ENCODE assay signal across 19 cellular contexts in genomic region chr15:41631880-41632279, GRCh38. TPM values are rescaled to one million over a fixed set of nuclear protein-coding genes. Genes with fewer than 3 reads are reported as not detected.
DNase-seq lines count a peak whose midpoint lies in the region; ATAC-seq and TF ChIP-seq lines count a peak whose summit lies in the region.
"Had no signal": no experiment of that assay in that cellular context is flagged by ENCODE, and none has a peak within 500 bp of the region (broad histone marks: within the 10 kb centered on the region; RNA-seq: fewer than 3 reads in every experiment).

No MANE protein-coding gene starts in this region.

- TF ChIP-seq CTCF in MCF 10A (IDR thresholded peaks at IDR 0.05; ENCODE audit: unreplicated experiment) (no peak), breast epithelium (IDR thresholded peaks at IDR 0.05) (no peak), RWPE1 (conservative IDR thresholded peaks at IDR 0.05; ENCODE audit: low read depth) (no peak)
- no peak for TF ChIP-seq CTCF in activated CD8-positive, alpha-beta T cell treated with anti-CD3 and anti-CD28 coated beads for 36 hours (IDR thresholded peaks at IDR 0.05)

- no peak for ATAC-seq in activated CD8-positive, alpha-beta T cell treated with anti-CD3 and anti-CD28 coated beads for 36 hours
- ATAC-seq in HG03039 (IDR thresholded peaks at IDR 0.05; ENCODE audit: unreplicated experiment) = no peak
- ATAC-seq: CD8-positive, alpha-beta T cell had no signal

- POLR2A ChIA-PET in MCF 10A (lab: Yijun Ruan, JAX) (no interaction called here), RWPE1 (lab: Yijun Ruan, JAX; ENCODE audit: low non-redundant PET) (no interaction called here)
- POLR2A ChIA-PET in activated CD8-positive, alpha-beta T cell treated with anti-CD3 and anti-CD28 coated beads for 36 hours (lab: Charles Lee) = no interaction called here

- intact Hi-C loops in MCF 10A (cut with micrococcal nuclease) (no loop called here), breast epithelium (cut with DNase I; ENCODE audit: low total_unique reads) (no loop called here)
- intact Hi-C loops in activated CD8-positive, alpha-beta T cell treated with anti-CD3 and anti-CD28 coated beads for 36 hours (cut with micrococcal nuclease) = no loop called here

- no peaks in the 10 kb centered on the region for H3K27me3 ChIP-seq in breast epithelium
- H3K27me3 ChIP-seq: BLaER1 treated with 17β-estradiol and CSF1 and Interleukin-3, amounts not matched to agents 10 nM and 100 nM had no signal

- TF ChIP-seq POLR2A in breast epithelium (IDR thresholded peaks at IDR 0.05) = no peak

- BruUV-seq in MCF 10A (replicated peaks; lab: Mats Ljungman, UMichigan) = no TSS peak

- H3K4me3 Mint-ChIP-seq in MCF 10A (ENCODE audit: unreplicated experiment) = no peak overlapping the region
- H3K4me3 Mint-ChIP-seq in activated CD8-positive, alpha-beta T cell treated with anti-CD3 and anti-CD28 coated beads for 36 hours = no peak overlapping the region
- H3K4me3 Mint-ChIP-seq: CD8-positive, alpha-beta T cell had no signal

- H3K36me3 Mint-ChIP-seq in MCF 10A (ENCODE audit: insufficient read depth, unreplicated experiment) = no peaks in the 10 kb centered on the region
- no peaks in the 10 kb centered on the region for H3K36me3 Mint-ChIP-seq in activated CD8-positive, alpha-beta T cell treated with anti-CD3 and anti-CD28 coated beads for 36 hours (ENCODE audit: low read depth)
- H3K36me3 Mint-ChIP-seq: CD8-positive, alpha-beta T cell had no signal

- no peaks in the 10 kb centered on the region for H3K9me3 ChIP-seq in breast epithelium
- H3K9me3 ChIP-seq: BLaER1 treated with 17β-estradiol and CSF1 and Interleukin-3, amounts not matched to agents 10 nM and 100 nM; SK-N-SH had no signal

- no peaks in the 10 kb centered on the region for H3K4me1 ChIP-seq in breast epithelium

- CTCF ChIA-PET in MCF 10A (lab: Yijun Ruan, JAX) = interaction anchor here (0.6 kb wide), 1 partner anchor 1650 kb away, joined by 3 read pairs; no protein-coding TSS in a partner anchor
- CTCF ChIA-PET in RWPE1 (lab: Yijun Ruan, JAX) = no interaction called here
- CTCF ChIA-PET in activated CD8-positive, alpha-beta T cell treated with anti-CD3 and anti-CD28 coated beads for 36 hours (lab: Charles Lee) = interaction anchor here (1.3 kb wide), 1 partner anchor 28 kb away, joined by 5 read pairs; no protein-coding TSS in a partner anchor

- no peak overlapping the region for H3K27ac ChIP-seq in breast epithelium
- H3K27ac ChIP-seq in RWPE1 = no peak overlapping the region
- H3K27ac ChIP-seq in epithelial cell of prostate = no peak overlapping the region
- H3K27ac ChIP-seq: BLaER1 treated with 17β-estradiol and CSF1 and Interleukin-3, amounts not matched to agents 10 nM and 100 nM had no signal

- peaks cover 5% of the 10 kb centered on the region for H3K4me1 Mint-ChIP-seq in MCF 10A (ENCODE audit: insufficient read depth, unreplicated experiment)
- peaks cover 6% of the 10 kb centered on the region for H3K4me1 Mint-ChIP-seq in activated CD8-positive, alpha-beta T cell treated with anti-CD3 and anti-CD28 coated beads for 36 hours (ENCODE audit: low read depth)

- no peak overlapping the region for H3K4me3 ChIP-seq in breast epithelium
- H3K4me3 ChIP-seq: BLaER1 treated with 17β-estradiol and CSF1 and Interleukin-3, amounts not matched to agents 10 nM and 100 nM had no signal

- no peaks in the 10 kb centered on the region for H3K36me3 ChIP-seq in breast epithelium
- H3K36me3 ChIP-seq: BLaER1 treated with 17β-estradiol and CSF1 and Interleukin-3, amounts not matched to agents 10 nM and 100 nM had no signal

- no peaks in the 10 kb centered on the region for H3K27me3 Mint-ChIP-seq in MCF 10A (ENCODE audit: insufficient read depth, unreplicated experiment)
- H3K27me3 Mint-ChIP-seq in activated CD8-positive, alpha-beta T cell treated with anti-CD3 and anti-CD28 coated beads for 36 hours = no peaks in the 10 kb centered on the region

- DNase-seq in MCF 10A (ENCODE audit: unreplicated experiment) (peak; percentile 22), breast epithelium (ENCODE audit: low spot score in 2 of 2) (no peak), RWPE1 (ENCODE audit: low spot score) (peak; percentile 69), epithelial cell of prostate (ENCODE audit: low read depth, low spot score) (peak; percentile 50), SHP77 (lab: John Stamatoyannopoulos, UW) (no peak)
- DNase-seq in activated CD8-positive, alpha-beta T cell treated with anti-CD3 and anti-CD28 coated beads for 36 hours = no peak
- DNase-seq: 8988T; CD8-positive, alpha-beta T cell; GDM1; NCI-H1092; NCI-H1436; NCI-H187 treated with DMSO at 0.1 percent for 48 hours; NCI-H226; NCI-H510A treated with DMSO at 0.1 percent for 48 hours; NCI-H82; SHP77 treated with DMSO at 0.1 percent for 48 hours; SK-N-SH had no signal

- H3K9me3 Mint-ChIP-seq in MCF 10A (ENCODE audit: unreplicated experiment) = no peaks in the 10 kb centered on the region
- H3K9me3 Mint-ChIP-seq in activated CD8-positive, alpha-beta T cell treated with anti-CD3 and anti-CD28 coated beads for 36 hours = no peaks in the 10 kb centered on the region
- H3K9me3 Mint-ChIP-seq: CD8-positive, alpha-beta T cell had no signal

- no peak overlapping the region for H3K27ac Mint-ChIP-seq in MCF 10A (ENCODE audit: low read depth, unreplicated experiment)
- no peak overlapping the region for H3K27ac Mint-ChIP-seq in activated CD8-positive, alpha-beta T cell treated with anti-CD3 and anti-CD28 coated beads for 36 hours
- H3K27ac Mint-ChIP-seq: CD8-positive, alpha-beta T cell had no signal

RNA-seq across cellular contexts. Expression of gene MGA, which starts 28.3 kb away (rescaled TPM):
- total RNA-seq in MCF 10A (2022) (15.9 and 17.5 TPM in 2 replicates), breast epithelium (10 to 100 TPM; 37.8 to 70.2 (median 65.9) TPM)
- 10 to 100 TPM; 30.7 to 32.6 TPM for total RNA-seq in activated CD8-positive, alpha-beta T cell treated with anti-CD3 and anti-CD28 coated beads for 36 hours

Comparison
In these comparisons a context has a peak if more than half of its experiments do, and no peak if none do; other contexts are left out.
1. DNase-seq: peak in MCF 10A (single experiment), RWPE1 (single experiment) and epithelial cell of prostate (single experiment); none in breast epithelium (0 of 2), SHP77 (0 of 2) and activated CD8-positive, alpha-beta T cell treated with anti-CD3 and anti-CD28 coated beads for 36 hours (single experiment).